ENCODE assay signal across 1 cellular context in genomic region chr1:171142081-171142450, GRCh38.
TF ChIP-seq lines count a peak whose summit lies in the region.

No MANE protein-coding gene starts in this region.

TF ChIP-seq in WTC11, 78 proteins besides CTCF, POLR2A, EP300 and RAD21 (continued from another document):
- no peak for TF ChIP-seq CREB1 (CRISPR knock-in tag; IDR thresholded peaks at IDR 0.05)
- TF ChIP-seq ZNF121 (CRISPR knock-in tag; IDR thresholded peaks at IDR 0.05), result no peak
- TF ChIP-seq SP1 (CRISPR knock-in tag; conservative IDR thresholded peaks at IDR 0.05), result no peak
